8 cellular contexts compared by ENCODE assay signal in the genomic region with DNA sequence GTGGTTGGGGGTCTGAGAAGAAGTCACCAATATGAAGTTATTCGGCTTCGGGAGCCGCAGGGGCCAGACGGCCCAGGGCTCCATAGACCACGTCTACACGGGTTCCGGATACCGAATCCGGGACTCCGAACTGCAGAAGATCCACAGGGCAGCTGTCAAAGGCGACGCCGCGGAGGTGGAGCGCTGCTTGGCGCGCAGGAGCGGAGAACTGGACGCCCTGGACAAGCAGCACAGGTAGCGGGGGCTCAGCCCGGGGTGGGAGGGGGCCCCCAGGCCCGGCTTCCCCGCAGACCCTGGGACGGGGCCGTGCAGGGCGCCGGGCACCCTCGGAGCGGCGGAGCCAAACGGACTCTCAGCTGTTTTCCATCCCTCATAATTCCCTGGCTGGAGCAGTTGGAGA.
A peak's percentile ranks its signal among the peaks of the same experiment; 100 is the strongest.
DNase-seq lines count a peak whose midpoint lies in the region; ATAC-seq, FAIRE-seq and TF ChIP-seq lines count a peak whose summit lies in the region.
"Not testable (repeated sequence)": the region's sequence is repeated elsewhere in the genome, so short reads cannot be mapped to it uniquely, and the experiment has no call there.

No MANE protein-coding gene starts in this region.

- WGBS in A549 (ENCODE audit: missing lambda C conversion rate): no CpG with 5 or more reads among the region's 31 CpGs
- 0% methylated on average over 13 of the region's 31 CpGs; no CpG with 5 or more reads in 1 of the 2 donors for WGBS in sigmoid colon, 2 donors
- no CpG with 5 or more reads among the region's 31 CpGs for WGBS in transverse colon (ENCODE audit: low coverage in 1 of 2), 2 donors

- H3K9me2 ChIP-seq in Loucy (replicated peaks; ENCODE audit: low read depth, low read length): not testable (repeated sequence)

- H3K4me3 ChIP-seq in A549: peak overlapping the region; percentile 32; the same call in 2 of the 3 replicates
- H3K4me3 ChIP-seq in Loucy (ENCODE audit: low read length, poor library complexity, severe bottlenecking); kidney (ENCODE audit: low read length in 2 of 2): not testable (repeated sequence)
- H3K4me3 ChIP-seq in colonic mucosa: peak overlapping the region; percentile 11
- H3K4me3 ChIP-seq in neuron (ENCODE audit: low read length): peak overlapping the region; percentile 37
- peak overlapping the region in 3 of 4 donors; percentile 24 to 44 (median 31) for H3K4me3 ChIP-seq in sigmoid colon
- peak overlapping the region in 2 of 4 donors; percentile 11 to 49 for H3K4me3 ChIP-seq in transverse colon

- TF ChIP-seq RAD21 in A549 (conservative IDR thresholded peaks at IDR 0.05 in 1 of 2, IDR thresholded peaks at IDR 0.05 in 1 of 2): not testable (repeated sequence)

- ATAC-seq in A549: peak in 1 of 2 experiments; percentile 38; a peak in 3 of 6 replicates

- not testable (repeated sequence) for H3F3A ChIP-seq in Loucy (ENCODE audit: low read depth)

- POLR2A ChIA-PET in A549 (lab: Yijun Ruan, JAX): not testable (repeated sequence)

- not testable (repeated sequence) for FAIRE-seq in A549 (lab: Jason Lieb, UNC); kidney (lab: Jason Lieb, UNC)

- H3K36me3 ChIP-seq in Loucy (ENCODE audit: insufficient read depth, low read length); colonic mucosa; kidney (ENCODE audit: control insufficient read depth in 1 of 2, insufficient read depth in 2 of 2, low read length in 2 of 2); neuron (ENCODE audit: insufficient read depth, low read length); sigmoid colon; transverse colon: not testable (repeated sequence)

- TF ChIP-seq POLR2A in A549 (IDR thresholded peaks at IDR 0.05; ENCODE audit: low read length); sigmoid colon (IDR thresholded peaks at IDR 0.05); transverse colon (IDR thresholded peaks at IDR 0.05): not testable (repeated sequence)

- CTCF ChIA-PET in A549 (lab: Yijun Ruan, JAX): not testable (repeated sequence)

- H4K20me1 ChIP-seq in Loucy (ENCODE audit: insufficient read depth, low read length, poor library complexity, severe bottlenecking): not testable (repeated sequence)

- H3K9me3 ChIP-seq in A549; Loucy (ENCODE audit: insufficient read depth, low read depth, low read length); colonic mucosa; kidney (ENCODE audit: control insufficient read depth in 1 of 2, low read length in 2 of 2); neuron (ENCODE audit: low read length); sigmoid colon; transverse colon: not testable (repeated sequence)

- not testable (repeated sequence) for H3K27me3 ChIP-seq in Loucy (ENCODE audit: insufficient read depth, low read length, poor library complexity, severe bottlenecking); colonic mucosa; neuron (ENCODE audit: insufficient read depth, low read length); sigmoid colon; transverse colon

- not testable (repeated sequence) for H2AFZ ChIP-seq in Loucy (ENCODE audit: low read length); neuron (ENCODE audit: low read depth, low read length)

- TF ChIP-seq CTCF in A549 (IDR thresholded peaks at IDR 0.05); Loucy (conservative IDR thresholded peaks at IDR 0.05; ENCODE audit: low read length); colonic mucosa (IDR thresholded peaks at IDR 0.05); kidney (IDR thresholded peaks at IDR 0.05; ENCODE audit: borderline replicate concordance, extremely low read depth, insufficient read depth); sigmoid colon (IDR thresholded peaks at IDR 0.05); transverse colon (IDR thresholded peaks at IDR 0.05): not testable (repeated sequence)

- H3K9ac ChIP-seq in Loucy (ENCODE audit: low read depth, low read length, poor library complexity, severe bottlenecking); colonic mucosa (ENCODE audit: low read depth in 2 of 2, low read length in 2 of 2); kidney (ENCODE audit: low read length in 2 of 2): not testable (repeated sequence)

- not testable (repeated sequence) for H3K27ac ChIP-seq in A549; colonic mucosa; kidney (ENCODE audit: low read depth in 2 of 2, low read length in 2 of 2); sigmoid colon; transverse colon

- intact Hi-C loops in colonic mucosa (cut with DNase I); kidney (cut with DNase I); sigmoid colon (cut with DNase I); transverse colon (cut with DNase I; ENCODE audit: low total_unique reads): not testable (repeated sequence)

- not testable (repeated sequence) for TF ChIP-seq EP300 in A549 (IDR thresholded peaks at IDR 0.05); sigmoid colon (IDR thresholded peaks at IDR 0.05); transverse colon (IDR thresholded peaks at IDR 0.05; ENCODE audit: low read depth)

- in situ Hi-C loops in transverse colon (cut with MboI; ENCODE audit: low pct_ligation_motif_present in 1 of 4, low pct_unique_long_range_greater_than_20kb in 1 of 4, low sequenced_read_pairs in 3 of 4): not testable (repeated sequence)

- H3K79me2 ChIP-seq in Loucy (ENCODE audit: insufficient read depth, low read length): not testable (repeated sequence)

- not testable (repeated sequence) for H3K4me1 ChIP-seq in A549; Loucy (ENCODE audit: insufficient read depth, low read length, poor library complexity, severe bottlenecking); colonic mucosa; kidney (ENCODE audit: control insufficient read depth in 1 of 2, insufficient read depth in 1 of 2, low read depth in 1 of 2, low read length in 2 of 2); neuron (ENCODE audit: insufficient read depth, low read length); sigmoid colon; transverse colon

- DNase-seq in A549 (ENCODE audit: low read depth in 1 of 2, low spot score in 1 of 2); sigmoid colon: not testable (repeated sequence)
- DNase-seq in activated T-cell treated with anti-CD3 and anti-CD28 coated beads, Interleukin-2, amount 50 U/mL, for 48 hours: peak; percentile 16 to 22
- peak; percentile 18 for DNase-seq in colonic mucosa
- peak; percentile 6 for DNase-seq in kidney
- DNase-seq in transverse colon: peak; percentile 6

- peak overlapping the region; percentile 57 for H3K4me2 ChIP-seq in A549
- H3K4me2 ChIP-seq in Loucy (ENCODE audit: low read depth, low read length, poor library complexity, severe bottlenecking): peak overlapping the region; percentile 16
